In the genomic region with DNA sequence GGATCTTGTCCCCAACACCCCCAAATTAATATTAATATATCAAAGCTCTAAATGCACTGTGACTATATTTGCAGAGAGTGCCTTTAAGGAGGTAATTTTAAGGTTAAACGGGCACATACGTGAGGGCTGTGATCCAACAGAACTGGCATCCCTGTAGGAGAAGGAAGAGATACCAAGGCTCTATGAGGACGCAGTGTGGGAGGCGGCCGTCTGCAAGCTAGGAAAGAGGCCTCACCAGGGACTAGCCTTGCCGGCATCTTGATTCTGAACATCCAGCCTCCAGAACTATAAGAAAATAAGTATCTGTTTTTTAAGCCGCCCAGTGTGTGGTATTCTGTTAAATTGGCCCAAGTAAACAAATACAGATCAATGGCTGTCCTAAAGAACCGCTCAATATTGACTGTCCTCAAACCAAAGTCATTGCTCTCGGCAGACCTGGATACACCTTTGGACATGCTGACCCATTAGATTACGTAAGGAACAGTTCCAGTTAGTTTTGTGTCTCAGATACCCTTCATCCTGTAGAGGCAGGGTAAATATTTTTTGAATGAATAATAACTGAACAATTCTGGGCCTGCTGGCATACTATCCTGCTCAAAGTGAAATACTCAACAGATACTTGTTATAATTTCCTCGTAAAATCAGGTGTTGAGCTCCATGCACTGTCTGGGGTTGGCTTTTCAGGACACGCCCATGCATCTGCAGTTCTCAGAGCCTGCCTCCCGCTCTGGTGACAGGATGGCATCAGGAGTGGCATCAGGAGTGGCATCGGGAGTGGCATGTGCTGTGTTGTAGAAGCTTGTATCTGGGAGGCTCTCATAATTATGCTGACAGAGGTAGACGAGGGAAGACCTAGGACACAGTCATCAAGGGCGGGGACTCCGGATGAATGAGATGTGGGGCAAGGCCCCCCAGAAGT, we compare ENCODE assay signal across 17 cellular contexts. TPM values are rescaled to one million over a fixed set of nuclear protein-coding genes. Genes with fewer than 3 reads are reported as not detected.
DNase-seq lines count a peak whose midpoint lies in the region; ATAC-seq, FAIRE-seq and TF ChIP-seq lines count a peak whose summit lies in the region.
"Had no signal": no experiment of that assay in that cellular context is flagged by ENCODE, and none has a peak within 500 bp of the region (broad histone marks: within the 10 kb centered on the region; RNA-seq: fewer than 3 reads in every experiment).

No MANE protein-coding gene starts in this region.

- CTCF ChIA-PET in RWPE1 (lab: Yijun Ruan, JAX): interaction anchor here (1.5 kb wide), 1 partner anchor 12 kb away, joined by 7 read pairs; no protein-coding TSS in a partner anchor

- H3K27me3 ChIP-seq in bronchial epithelial cell (ENCODE audit: control insufficient read depth, insufficient read depth, low read length) (peaks cover 6% of the 10 kb centered on the region), layer of hippocampus (ENCODE audit: control insufficient read depth, insufficient read depth, low read length) (no peaks in the 10 kb centered on the region)
- H3K27me3 ChIP-seq: BE2C had no signal

- TF ChIP-seq CTCF in RWPE1 (conservative IDR thresholded peaks at IDR 0.05; ENCODE audit: low read depth): no peak
- TF ChIP-seq CTCF in bronchial epithelial cell (IDR thresholded peaks at IDR 0.05; ENCODE audit: insufficient read depth, low read length, severe bottlenecking): no peak
- no peak for TF ChIP-seq CTCF in natural killer cell (IDR thresholded peaks at IDR 0.05)

- H3K9me3 Mint-ChIP-seq in natural killer cell: no peaks in the 10 kb centered on the region
- H3K9me3 Mint-ChIP-seq: CD4-positive, alpha-beta memory T cell had no signal

- no peak overlapping the region for H3K27ac ChIP-seq in RWPE1
- peak overlapping the region; percentile 49 for H3K27ac ChIP-seq in layer of hippocampus (ENCODE audit: low read depth, low read length)
- H3K27ac ChIP-seq in substantia nigra (ENCODE audit: low read depth, low read length, poor library complexity, severe bottlenecking): peak overlapping the region; percentile 46
- H3K27ac ChIP-seq: A549, C4-2B had no signal

- DNase-seq in RWPE1 (ENCODE audit: low spot score) (peak; percentile 48), bronchial epithelial cell (ENCODE audit: low read depth) (peak; percentile 71), substantia nigra (lab: John Stamatoyannopoulos, UW) (no peak), natural killer cell (no peak), NOMO-1 treated with DMSO at 0.1 percent for 48 hours (lab: John Stamatoyannopoulos, UW; ENCODE audit: unreplicated experiment) (no peak), RCC 7860 (ENCODE audit: low spot score) (no peak)
- DNase-seq: BE2C; CD4-positive, alpha-beta memory T cell; DMS79; GOT3; H9 had no signal

- H3K36me3 ChIP-seq in bronchial epithelial cell (ENCODE audit: control insufficient read depth, insufficient read depth, low read length): no peaks in the 10 kb centered on the region
- H3K36me3 ChIP-seq: BE2C had no signal

- H3K27me3 Mint-ChIP-seq in natural killer cell (ENCODE audit: low read depth in 2 of 2): peaks cover 45 to 60% of the 10 kb centered on the region in 2 donors

- H3K27ac Mint-ChIP-seq in natural killer cell: no peak overlapping the region
- H3K27ac Mint-ChIP-seq: CD4-positive, alpha-beta memory T cell; H9 had no signal

- intact Hi-C loops in natural killer cell (cut with micrococcal nuclease): no loop called here

- FAIRE-seq in bronchial epithelial cell (lab: Jason Lieb, UNC) (no peak), RCC 7860 (lab: Jason Lieb, UNC) (no peak)
- FAIRE-seq: A549, GM12891, HTR-8/SVneo had no signal

- H3K4me3 ChIP-seq in bronchial epithelial cell (ENCODE audit: low read depth, low read length): no peak overlapping the region
- H3K4me3 ChIP-seq: A549 had no signal

- ATAC-seq in natural killer cell: no peak
- ATAC-seq: A549 had no signal

- no peaks in the 10 kb centered on the region for H3K36me3 Mint-ChIP-seq in natural killer cell
- H3K36me3 Mint-ChIP-seq: CD4-positive, alpha-beta memory T cell had no signal

- peaks cover 0 to 4% of the 10 kb centered on the region in 2 donors for H3K4me1 Mint-ChIP-seq in natural killer cell
- H3K4me1 Mint-ChIP-seq: H9 had no signal

- no peak overlapping the region for H3K4me3 Mint-ChIP-seq in natural killer cell
- H3K4me3 Mint-ChIP-seq: CD4-positive, alpha-beta memory T cell; H9 had no signal

- POLR2A ChIA-PET in RWPE1 (lab: Yijun Ruan, JAX; ENCODE audit: low non-redundant PET): no interaction called here

RNA-seq across cellular contexts. Expression of a gene that starts 6.3 kb away (rescaled TPM):
- total RNA-seq in bronchial epithelial cell (under 0.01 TPM in 2 replicates), natural killer cell (not detected)
- total RNA-seq: CD4-positive, alpha-beta memory T cell; G401; H9 had no signal

RNA-seq across cellular contexts. Expression of a gene that starts 40.5 kb away (rescaled TPM):
- total RNA-seq in bronchial epithelial cell: 47.9 and 61.6 TPM in 2 replicates
- total RNA-seq in natural killer cell: 10 to 100 TPM; 32.8 to 44.7 (median 33.5) TPM

Comparison
In these comparisons a context has a peak if more than half of its experiments do, and no peak if none do; other contexts are left out.
1. DNase-seq: peak in RWPE1 (single experiment) and bronchial epithelial cell (single experiment); none in substantia nigra (0 of 49), natural killer cell (single experiment), NOMO-1 treated with DMSO at 0.1 percent for 48 hours (single experiment) and RCC 7860 (single experiment).